In the genomic region with DNA sequence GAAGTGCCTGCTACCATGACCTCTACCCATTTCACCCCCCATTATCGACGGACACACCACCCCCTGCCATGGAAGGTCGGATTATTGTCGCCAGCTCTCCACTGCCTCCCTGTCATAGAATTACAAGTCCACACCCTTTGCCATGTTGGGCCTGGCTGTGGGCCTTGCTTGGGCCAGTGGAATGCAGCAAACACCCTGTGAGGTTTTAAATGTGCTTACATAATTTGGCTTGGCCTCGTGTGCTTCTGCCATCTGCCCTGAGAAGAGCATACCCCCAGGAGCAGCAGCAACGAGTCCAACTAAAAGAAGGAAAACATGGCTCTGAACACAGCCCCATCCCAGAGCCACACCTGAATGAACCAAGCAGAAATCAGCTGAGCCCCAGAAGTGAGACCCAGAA, we compare ENCODE assay signal across 19 cellular contexts.
DNase-seq lines count a peak whose midpoint lies in the region; ATAC-seq and TF ChIP-seq lines count a peak whose summit lies in the region.
"Had no signal": no experiment of that assay in that cellular context is flagged by ENCODE, and none has a peak within 500 bp of the region (broad histone marks: within the 10 kb centered on the region; RNA-seq: fewer than 3 reads in every experiment).

No MANE protein-coding gene starts in this region.

- no peak overlapping the region for H2BK120ac ChIP-seq in neuronal stem cell (ENCODE audit: low read depth, low read length)

- H2BK12ac ChIP-seq in neuronal stem cell (ENCODE audit: low read length) = no peak overlapping the region

- intact Hi-C loops in transverse colon (cut with DNase I; ENCODE audit: low total_unique reads) = no loop called here

- H3K9me3 ChIP-seq in MG63 (no peaks in the 10 kb centered on the region), neuronal stem cell (replicated peaks in 1 of 2; ENCODE audit: control insufficient read depth in 2 of 2, insufficient read depth in 1 of 2, low read depth in 1 of 2, low read length in 2 of 2) (no peaks in the 10 kb centered on the region), transverse colon (no peaks in the 10 kb centered on the region)
- H3K9me3 ChIP-seq: SJCRH30 had no signal

- peak; percentile 40 for DNase-seq in AG10803 (ENCODE audit: low read depth)
- DNase-seq in MG63 = peak; percentile 43
- peak; percentile 74 for DNase-seq in cerebellum (ENCODE audit: low spot score)
- DNase-seq in neuronal stem cell (ENCODE audit: low spot score) = no peak
- DNase-seq in RPMI8226 = no peak
- no peak for DNase-seq in transverse colon
- DNase-seq: CD8-positive, alpha-beta memory T cell; DMS79 treated with DMSO at 0.1 percent for 48 hours; H7; IMR-90; NCI-H1048; NCI-H1436 treated with DMSO at 0.1 percent for 48 hours; NCI-H2081; NCI-H2171 treated with DMSO at 0.1 percent for 48 hours; NCI-H510A; NCI-H748 treated with DMSO at 0.1 percent for 48 hours; OCI-M1; SJCRH30 had no signal

- H3K27ac ChIP-seq in neuronal stem cell (replicated peaks; ENCODE audit: low read length) (no peak overlapping the region), transverse colon (no peak overlapping the region)
- H3K27ac ChIP-seq: SJCRH30 had no signal

- no peak overlapping the region for H2BK5ac ChIP-seq in neuronal stem cell (ENCODE audit: low read length)

- H3K79me1 ChIP-seq in neuronal stem cell (ENCODE audit: low read depth, low read length) = no peaks in the 10 kb centered on the region

- no peak overlapping the region for H4K91ac ChIP-seq in neuronal stem cell (ENCODE audit: low read depth, low read length, poor library complexity)

- ATAC-seq in GM19397 (IDR thresholded peaks at IDR 0.05; ENCODE audit: unreplicated experiment) = no peak

- TF ChIP-seq CTCF in AG10803 (conservative IDR thresholded peaks at IDR 0.05; ENCODE audit: low read length) (no peak), transverse colon (IDR thresholded peaks at IDR 0.05) (no peak)

- no peak overlapping the region for H3K23ac ChIP-seq in neuronal stem cell (ENCODE audit: low read depth, low read length, poor library complexity)

- H3K18ac ChIP-seq in neuronal stem cell (ENCODE audit: low read length) = peak overlapping the region; percentile 38

- H3K4me1 ChIP-seq in neuronal stem cell (ENCODE audit: control insufficient read depth in 2 of 2, insufficient read depth in 1 of 2, low read depth in 1 of 2, low read length in 2 of 2) = peaks cover 0 to 28% of the 10 kb centered on the region in 2 donors
- no peaks in the 10 kb centered on the region for H3K4me1 ChIP-seq in transverse colon
- H3K4me1 ChIP-seq: SJCRH30 had no signal

- no peak overlapping the region for H4K8ac ChIP-seq in neuronal stem cell (ENCODE audit: low read depth, low read length)

- TF ChIP-seq EP300 in transverse colon (IDR thresholded peaks at IDR 0.05; ENCODE audit: low read depth) = no peak

- H3K9ac ChIP-seq in neuronal stem cell (ENCODE audit: low read depth, low read length, poor library complexity) = no peak overlapping the region

- H2AFZ ChIP-seq in neuronal stem cell (ENCODE audit: low read length) = no peak overlapping the region

- no peak overlapping the region for H3K14ac ChIP-seq in neuronal stem cell (ENCODE audit: low read length)

- TF ChIP-seq POLR2A in transverse colon (IDR thresholded peaks at IDR 0.05) = no peak

- no CpG with 5 or more reads among the region's 6 CpGs for WGBS in neuronal stem cell (ENCODE audit: extremely low coverage in 2 of 2, insufficient read length in 2 of 2, insufficient replicate concordance in 1 of 2), 2 donors
- WGBS in transverse colon (ENCODE audit: low coverage in 1 of 2), 2 donors = 55 to 70% methylated on average over 2 to 6 of the region's 6 CpGs

- no peak overlapping the region for H3K4ac ChIP-seq in neuronal stem cell (ENCODE audit: low read length)

- no peak overlapping the region for H3K4me2 ChIP-seq in neuronal stem cell (ENCODE audit: insufficient read depth, low read length, poor library complexity, severe bottlenecking)

- H3K36me3 ChIP-seq in MG63 (no peaks in the 10 kb centered on the region), neuronal stem cell (replicated peaks in 1 of 2; ENCODE audit: control insufficient read depth in 2 of 2, insufficient read depth in 2 of 2, low read length in 2 of 2) (no peaks in the 10 kb centered on the region), transverse colon (no peaks in the 10 kb centered on the region)
- H3K36me3 ChIP-seq: SJCRH30 had no signal

- peak overlapping the region; percentile 43 for H2AK5ac ChIP-seq in neuronal stem cell (ENCODE audit: low read depth, low read length)

- H3K27me3 ChIP-seq in MG63 (no peaks in the 10 kb centered on the region), neuronal stem cell (ENCODE audit: control insufficient read depth in 3 of 3, insufficient read depth in 3 of 3, low read depth in 1 of 3, low read length in 3 of 3) (peaks cover 0 to 17% (median 0%) of the 10 kb centered on the region in 3 experiments), transverse colon (no peaks in the 10 kb centered on the region)

- in situ Hi-C loops in transverse colon (cut with MboI; ENCODE audit: low pct_ligation_motif_present in 1 of 4, low pct_unique_long_range_greater_than_20kb in 1 of 4, low sequenced_read_pairs in 3 of 4) = no loop called here

- no peak overlapping the region for H3K4me3 ChIP-seq in AG10803 (ENCODE audit: low read length)
- no peak overlapping the region for H3K4me3 ChIP-seq in MG63
- H3K4me3 ChIP-seq in neuronal stem cell (ENCODE audit: low read length in 2 of 2) = no peak overlapping the region
- no peak overlapping the region for H3K4me3 ChIP-seq in transverse colon
- H3K4me3 ChIP-seq: SJCRH30 had no signal

- H2BK15ac ChIP-seq in neuronal stem cell (ENCODE audit: low read length) = peak overlapping the region; percentile 42

Comparison
In these comparisons a context has a peak if more than half of its experiments do, and no peak if none do; other contexts are left out.
1. DNase-seq: peak in AG10803 (single experiment), MG63 (single experiment) and cerebellum (single experiment); none in neuronal stem cell (single experiment), RPMI8226 (single experiment) and transverse colon (single experiment).